Comparison of ENCODE assay signal across 28 cellular contexts in the genomic region with DNA sequence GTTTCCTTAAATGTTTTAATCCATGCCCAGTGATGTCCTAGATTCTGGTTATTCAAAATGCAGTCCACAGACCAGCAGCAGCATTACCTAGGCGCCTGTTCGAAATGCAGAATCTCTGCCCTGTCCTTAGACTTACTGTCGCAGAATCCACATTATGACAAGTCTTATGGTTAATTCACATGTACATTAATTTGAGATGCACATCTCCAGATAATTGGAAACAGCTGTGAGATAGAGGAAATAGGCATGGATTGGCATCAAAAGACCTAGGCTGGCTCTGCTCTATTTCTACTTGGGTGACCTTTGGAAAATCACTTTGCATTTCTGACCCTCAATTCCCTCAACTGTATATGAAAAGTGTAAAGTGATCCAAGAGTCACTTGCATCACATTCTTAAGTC.
"Had no signal": no experiment of that assay in that cellular context is flagged by ENCODE, and none has a peak within 500 bp of the region (broad histone marks: within the 10 kb centered on the region; RNA-seq: fewer than 3 reads in every experiment).

No MANE protein-coding gene starts in this region.

- ATAC-seq: effector memory CD8-positive, alpha-beta T cell; esophagus mucosa; foreskin keratinocyte; gastroesophageal sphincter; heart left ventricle; left lobe of liver; naive thymus-derived CD4-positive, alpha-beta T cell; psoas muscle; right cardiac atrium; stimulated activated memory B cell treated with anti-CD40 and anti-IgM and Interleukin-4, amounts not matched to agents 10 μg/mL and 1 μg/mL and 100 μg/mL, for 72 hours; stimulated activated naive CD8-positive, alpha-beta T cell treated with anti-CD3 and anti-CD28 coated beads, Interleukin-15, Interleukin-2, amounts not matched to agents 100 U/mL and 50 U/mL, for 24 hours had no signal

- H3K27ac ChIP-seq: coronary artery, epithelial cell of prostate, foreskin keratinocyte, gastroesophageal sphincter, hepatocyte, ovary, psoas muscle, sigmoid colon, testis, tibial artery had no signal

- H3K9me3 Mint-ChIP-seq: effector memory CD8-positive, alpha-beta T cell; nephron had no signal

- H3K36me3 ChIP-seq: gastroesophageal sphincter, heart left ventricle, ovary, sigmoid colon, tibial artery had no signal

- H3K27ac Mint-ChIP-seq: effector memory CD8-positive, alpha-beta T cell; naive thymus-derived CD4-positive, alpha-beta T cell; nephron; stimulated activated memory B cell treated with anti-CD40 and anti-IgM and Interleukin-4, amounts not matched to agents 10 μg/mL and 1 μg/mL and 100 μg/mL, for 72 hours; type B pancreatic cell had no signal

- H3K4me1 Mint-ChIP-seq: stimulated activated memory B cell treated with anti-CD40 and anti-IgM and Interleukin-4, amounts not matched to agents 10 μg/mL and 1 μg/mL and 100 μg/mL, for 72 hours had no signal

- H3K36me3 Mint-ChIP-seq: naive thymus-derived CD4-positive, alpha-beta T cell; stimulated activated memory B cell treated with anti-CD40 and anti-IgM and Interleukin-4, amounts not matched to agents 10 μg/mL and 1 μg/mL and 100 μg/mL, for 72 hours; type B pancreatic cell had no signal

- H3K4me3 ChIP-seq: coronary artery, gastroesophageal sphincter, heart left ventricle, hepatocyte, ovary, psoas muscle, sigmoid colon, testis, tibial artery had no signal

- H3K27me3 ChIP-seq: foreskin keratinocyte, gastroesophageal sphincter, heart left ventricle, hepatocyte, ovary, sigmoid colon, testis, tibial artery had no signal

- H3K4me3 Mint-ChIP-seq: effector memory CD8-positive, alpha-beta T cell; naive thymus-derived CD4-positive, alpha-beta T cell; nephron; stimulated activated memory B cell treated with anti-CD40 and anti-IgM and Interleukin-4, amounts not matched to agents 10 μg/mL and 1 μg/mL and 100 μg/mL, for 72 hours; type B pancreatic cell had no signal

- DNase-seq: effector memory CD8-positive, alpha-beta T cell; foreskin keratinocyte; heart left ventricle; kidney; mammary epithelial cell; mesendoderm; midbrain; naive thymus-derived CD4-positive, alpha-beta T cell; occipital lobe; ovary; posterior cingulate gyrus; psoas muscle; right cardiac atrium; sigmoid colon; stimulated activated CD4-positive, alpha-beta T cell treated with anti-CD3 and anti-CD28 coated beads, Interleukin-4, amount 100 ng/mL, for 4 hours; stimulated activated naive CD8-positive, alpha-beta T cell treated with anti-CD3 and anti-CD28 coated beads, Interleukin-15, Interleukin-2, amounts not matched to agents 100 U/mL and 50 U/mL, for 24 hours; substantia nigra; testis; tibial artery had no signal

- H3K9me3 ChIP-seq: gastroesophageal sphincter, heart left ventricle, ovary, psoas muscle, sigmoid colon, testis, tibial artery had no signal

- H2AFZ ChIP-seq: hepatocyte had no signal

- H3K4me1 ChIP-seq: foreskin keratinocyte, psoas muscle, sigmoid colon, testis, tibial artery had no signal
